In genomic region chr5:167030500-167031120, GRCh38 we compare ENCODE assay signal across 13 cellular contexts. TPM values are rescaled to one million over a fixed set of nuclear protein-coding genes. Genes with fewer than 3 reads are reported as not detected.
DNase-seq lines count a peak whose midpoint lies in the region; ATAC-seq, FAIRE-seq and TF ChIP-seq lines count a peak whose summit lies in the region.
"Had no signal": no experiment of that assay in that cellular context is flagged by ENCODE, and none has a peak within 500 bp of the region (broad histone marks: within the 10 kb centered on the region; RNA-seq: fewer than 3 reads in every experiment).

No MANE protein-coding gene starts in this region.

- dilution Hi-C loops in keratinocyte (cut with MboI; ENCODE audit: extremely low pct_ligation_motif_present, low sequenced_read_pairs): no loop called here

- no peak overlapping the region for H2AFZ ChIP-seq in keratinocyte (ENCODE audit: control insufficient read depth, low read length)

- H3K4me2 ChIP-seq in keratinocyte (ENCODE audit: control insufficient read depth, extremely low read depth, insufficient read depth, low read depth, low read length): no peak overlapping the region

- no peaks in the 10 kb centered on the region for H3K9me3 ChIP-seq in Caco-2
- no peaks in the 10 kb centered on the region for H3K9me3 ChIP-seq in keratinocyte (ENCODE audit: control insufficient read depth, low read depth, low read length)

- ATAC-seq in WTC11: peak; percentile 98
- no peak for ATAC-seq in GM19455 (IDR thresholded peaks at IDR 0.05; ENCODE audit: unreplicated experiment)
- ATAC-seq in stimulated activated effector memory CD8-positive, alpha-beta T cell treated with anti-CD3 and anti-CD28 coated beads, Interleukin-12 subunit alpha, Interleukin-12 subunit beta, amount 100 ng/mL, for 72 hours: no peak
- ATAC-seq: left ventricle myocardium superior had no signal

- POLR2A ChIA-PET in Caco-2 (lab: Charles Lee): no interaction called here
- POLR2A ChIA-PET in HEK293T (lab: Yijun Ruan, JAX): no interaction called here
- POLR2A ChIA-PET in WTC11 (lab: Charles Lee): no interaction called here

- no peaks in the 10 kb centered on the region for H3K36me3 Mint-ChIP-seq in Caco-2 (ENCODE audit: insufficient read depth, unreplicated experiment)
- H3K36me3 Mint-ChIP-seq in WTC11: no peaks in the 10 kb centered on the region
- no peaks in the 10 kb centered on the region for H3K36me3 Mint-ChIP-seq in stimulated activated effector memory CD8-positive, alpha-beta T cell treated with anti-CD3 and anti-CD28 coated beads, Interleukin-12 subunit alpha, Interleukin-12 subunit beta, amount 100 ng/mL, for 72 hours

- CTCF ChIA-PET in Caco-2 (lab: Charles Lee): interaction anchor here (0.7 kb wide), 1 partner anchor 1573 kb away, joined by 3 read pairs; no protein-coding TSS in a partner anchor
- CTCF ChIA-PET in HEK293T (lab: Yijun Ruan, JAX): no interaction called here
- CTCF ChIA-PET in WTC11 (lab: Charles Lee): interaction anchor here (0.6 to 1.8 kb wide), 40 partner anchors 9 to 1017 kb away, joined by 3 to 17 read pairs (median 4); partner anchors contain the start of gene TENM2

- H3K9me3 Mint-ChIP-seq in Caco-2 (ENCODE audit: unreplicated experiment): no peaks in the 10 kb centered on the region
- no peaks in the 10 kb centered on the region for H3K9me3 Mint-ChIP-seq in WTC11
- H3K9me3 Mint-ChIP-seq in stimulated activated effector memory CD8-positive, alpha-beta T cell treated with anti-CD3 and anti-CD28 coated beads, Interleukin-12 subunit alpha, Interleukin-12 subunit beta, amount 100 ng/mL, for 72 hours: peaks cover 10% of the 10 kb centered on the region

- peak; percentile 5 to 46 for TF ChIP-seq CTCF in Caco-2 (IDR thresholded peaks at IDR 0.05; ENCODE audit: insufficient read depth in 1 of 2, low read depth in 1 of 2, low read length in 1 of 2, severe bottlenecking in 1 of 2, unreplicated experiment in 1 of 2)
- TF ChIP-seq CTCF in WTC11 (IDR thresholded peaks at IDR 0.05): peak; percentile 76; the same call in 1 of the 2 replicates
- TF ChIP-seq CTCF in keratinocyte (optimal IDR thresholded peaks at IDR 0.05 in 1 of 3, IDR thresholded peaks at IDR 0.05 in 1 of 3, conservative IDR thresholded peaks at IDR 0.05 in 1 of 3; ENCODE audit: extremely low read depth in 1 of 3, insufficient read depth in 2 of 3, low read length in 3 of 3): peak; percentile 42 to 53 (median 47)

- H4K20me1 ChIP-seq in keratinocyte (ENCODE audit: control insufficient read depth, extremely low read depth, insufficient read depth, low read length): no peaks in the 10 kb centered on the region

- DNase-seq in Caco-2: peak; percentile 33 to 38
- peak; percentile 28 for DNase-seq in HEK293T (ENCODE audit: extremely low spot score)
- peak; percentile 82 for DNase-seq in WTC11 (ENCODE audit: low spot score)
- DNase-seq in keratinocyte (ENCODE audit: low read depth, low spot score): no peak
- DNase-seq in globus pallidus (ENCODE audit: low spot score): no peak
- no peak for DNase-seq in stimulated activated effector memory CD8-positive, alpha-beta T cell treated with anti-CD3 and anti-CD28 coated beads, Interleukin-12 subunit alpha, Interleukin-12 subunit beta, amount 100 ng/mL, for 72 hours (ENCODE audit: low spot score in 2 of 2)
- no peak for DNase-seq in activated T-cell treated with anti-CD3 and anti-CD28 coated beads for 4 hours
- DNase-seq: activated T-cell treated with anti-CD3 and anti-CD28 coated beads, Interleukin-2, amount 50 U/mL, for 48 hours; GDM1; left ventricle myocardium superior; NCI-H187 had no signal

- no peaks in the 10 kb centered on the region for H3K79me2 ChIP-seq in keratinocyte (ENCODE audit: control insufficient read depth, insufficient read depth, low read length)

- no peak overlapping the region for H3K27ac Mint-ChIP-seq in Caco-2 (ENCODE audit: unreplicated experiment)
- H3K27ac Mint-ChIP-seq in WTC11: no peak overlapping the region; the same call in 1 of the 2 replicates
- H3K27ac Mint-ChIP-seq in stimulated activated effector memory CD8-positive, alpha-beta T cell treated with anti-CD3 and anti-CD28 coated beads, Interleukin-12 subunit alpha, Interleukin-12 subunit beta, amount 100 ng/mL, for 72 hours: no peak overlapping the region

- H3K4me3 ChIP-seq in Caco-2 (ENCODE audit: low read depth, low read length) (no peak overlapping the region), keratinocyte (ENCODE audit: control insufficient read depth in 2 of 3, extremely low read depth in 1 of 3, insufficient read depth in 2 of 3, low read depth in 1 of 3, low read length in 3 of 3) (no peak overlapping the region)

- BruUV-seq in Caco-2 (replicated peaks; lab: Mats Ljungman, UMichigan): no TSS peak

- H3K9me1 ChIP-seq in keratinocyte (ENCODE audit: control insufficient read depth, extremely low read depth, insufficient read depth, low read length): no peaks in the 10 kb centered on the region

- intact Hi-C loops in Caco-2 (cut with micrococcal nuclease; ENCODE audit: unreplicated experiment): no loop called here

- FAIRE-seq in keratinocyte (lab: Jason Lieb, UNC): no peak
- FAIRE-seq: colon had no signal

- H3K4me1 Mint-ChIP-seq in Caco-2 (ENCODE audit: low read depth, unreplicated experiment) (no peaks in the 10 kb centered on the region), WTC11 (peaks cover 12% of the 10 kb centered on the region)
- H3K4me1 Mint-ChIP-seq in stimulated activated effector memory CD8-positive, alpha-beta T cell treated with anti-CD3 and anti-CD28 coated beads, Interleukin-12 subunit alpha, Interleukin-12 subunit beta, amount 100 ng/mL, for 72 hours: no peaks in the 10 kb centered on the region

- H3K27ac ChIP-seq in keratinocyte (ENCODE audit: control insufficient read depth, insufficient read depth, low read length): no peak overlapping the region

- H3K4me3 Mint-ChIP-seq in Caco-2 (ENCODE audit: unreplicated experiment) (no peak overlapping the region), WTC11 (no peak overlapping the region; the same call in 1 of the 2 replicates)
- H3K4me3 Mint-ChIP-seq in stimulated activated effector memory CD8-positive, alpha-beta T cell treated with anti-CD3 and anti-CD28 coated beads, Interleukin-12 subunit alpha, Interleukin-12 subunit beta, amount 100 ng/mL, for 72 hours: no peak overlapping the region

- H3K4me1 ChIP-seq in Caco-2 (no peaks in the 10 kb centered on the region), keratinocyte (ENCODE audit: control insufficient read depth, extremely low read depth, insufficient read depth, low read length) (no peaks in the 10 kb centered on the region)

- no peak overlapping the region for H3K9ac ChIP-seq in keratinocyte (ENCODE audit: control insufficient read depth, extremely low read depth, insufficient read depth, low read length)

- H3K27me3 Mint-ChIP-seq in Caco-2 (ENCODE audit: insufficient read depth, unreplicated experiment) (no peaks in the 10 kb centered on the region), WTC11 (ENCODE audit: low read depth) (no peaks in the 10 kb centered on the region)

- H3K27me3 ChIP-seq in Caco-2 (replicated peaks; ENCODE audit: control insufficient read depth, insufficient read depth, low read length) (no peaks in the 10 kb centered on the region), keratinocyte (ENCODE audit: control insufficient read depth, extremely low read depth, insufficient read depth, low read length) (no peaks in the 10 kb centered on the region)

- H3K36me3 ChIP-seq in Caco-2 (ENCODE audit: control insufficient read depth, insufficient read depth, low read length): no peaks in the 10 kb centered on the region
- no peaks in the 10 kb centered on the region for H3K36me3 ChIP-seq in keratinocyte (ENCODE audit: control insufficient read depth in 2 of 2, extremely low read depth in 1 of 2, insufficient read depth in 2 of 2, low read length in 2 of 2)

TF ChIP-seq in HEK293T, 16 proteins besides CTCF, POLR2A, EP300 and RAD21 (continues in another document):
- TF ChIP-seq FOXK2 (IDR thresholded peaks at IDR 0.05) (no peak), NFRKB (IDR thresholded peaks at IDR 0.05) (no peak), TARDBP (IDR thresholded peaks at IDR 0.05) (no peak), HDGF (IDR thresholded peaks at IDR 0.05; ENCODE audit: borderline replicate concordance) (no peak), PKNOX1 (IDR thresholded peaks at IDR 0.05) (no peak), FOXM1 (IDR thresholded peaks at IDR 0.05; ENCODE audit: borderline replicate concordance) (no peak)

TF ChIP-seq in WTC11, 78 proteins besides CTCF, POLR2A, EP300 and RAD21 (continues in another document):
- no peak for TF ChIP-seq GRHL2 (CRISPR knock-in tag; IDR thresholded peaks at IDR 0.05; ENCODE audit: insufficient replicate concordance, severe bottlenecking)
- TF ChIP-seq ZSCAN18 (CRISPR knock-in tag; IDR thresholded peaks at IDR 0.05): 0 out of 2 replicates have a peak, but pooled peaks have one; percentile 34
- no peak for TF ChIP-seq ERG (CRISPR knock-in tag; IDR thresholded peaks at IDR 0.05)

RNA-seq across cellular contexts. Expression of gene TENM2, which starts 51.8 kb away (rescaled TPM):
- total RNA-seq in Caco-2 (2022): 0.36 and 0.53 TPM in 2 replicates
- total RNA-seq in WTC11 (2021): 0.69 to 1.6 TPM (median 1.4 TPM) in 3 replicates
- polyA plus RNA-seq in keratinocyte: 33.0 to 108 TPM (median 35.7 TPM) in 3 replicates
- polyA plus RNA-seq in keratinocyte (2011; ENCODE audit: low read depth): 75.1 TPM
- polyA plus RNA-seq in keratinocyte (2011; cell fraction: cytosol; rRNA removed): 26.7 and 27.1 TPM in 2 replicates
- polyA plus RNA-seq in keratinocyte (2011; cell fraction: nucleus; rRNA removed): 325 and 398 TPM in 2 replicates
- 52.4 and 119 TPM in 2 replicates for polyA plus RNA-seq in keratinocyte (2012; ENCODE audit: low replicate concordance)
- polyA minus RNA-seq in keratinocyte: 200 to 613 TPM (median 251 TPM) in 3 replicates
- 101 TPM for polyA minus RNA-seq in keratinocyte (2011; cell fraction: cytosol; rRNA and poly(A)+ RNA removed)
- 658 and 1,103 TPM in 2 replicates for polyA minus RNA-seq in keratinocyte (2011; cell fraction: nucleus; rRNA and poly(A)+ RNA removed)

Comparison
In these comparisons a context has a peak if more than half of its experiments do, and no peak if none do; other contexts are left out.
1. DNase-seq: peak in Caco-2 (2 of 2), HEK293T (single experiment) and WTC11 (single experiment); none in keratinocyte (single experiment), globus pallidus (single experiment), stimulated activated effector memory CD8-positive, alpha-beta T cell treated with anti-CD3 and anti-CD28 coated beads, Interleukin-12 subunit alpha, Interleukin-12 subunit beta, amount 100 ng/mL, for 72 hours (0 of 2) and activated T-cell treated with anti-CD3 and anti-CD28 coated beads for 4 hours (single experiment).
2. CTCF ChIP-seq: peak in every context shown above with its lines; median percentile 76 in WTC11; 47 in keratinocyte; 26 in Caco-2.